ENCODE assay signal across 1 cellular context in genomic region chr15:57133127-57133968, GRCh38.
TF ChIP-seq lines count a peak whose summit lies in the region.

No MANE protein-coding gene starts in this region.

TF ChIP-seq in GM23338, 12 proteins besides CTCF, POLR2A, EP300 and RAD21 (continued from another document):
- no peak for TF ChIP-seq REST (IDR thresholded peaks at IDR 0.05; ENCODE audit: unreplicated experiment)
- no peak for TF ChIP-seq STAT1 (IDR thresholded peaks at IDR 0.05; ENCODE audit: unreplicated experiment)
